ENCODE assay signal across 18 cellular contexts in genomic region chr6:52496609-52497008, GRCh38.
DNase-seq lines count a peak whose midpoint lies in the region; ATAC-seq, FAIRE-seq and TF ChIP-seq lines count a peak whose summit lies in the region.
"Had no signal": no experiment of that assay in that cellular context is flagged by ENCODE, and none has a peak within 500 bp of the region (broad histone marks: within the 10 kb centered on the region; RNA-seq: fewer than 3 reads in every experiment).

No MANE protein-coding gene starts in this region.

- H3K27ac Mint-ChIP-seq in chondrocyte (ENCODE audit: unreplicated experiment) = peak overlapping the region; percentile 41
- peak overlapping the region; percentile 62 for H3K27ac Mint-ChIP-seq in stimulated activated naive B cell treated with anti-CD40 and anti-IgM and Interleukin-4, amounts not matched to agents 10 μg/mL and 1 μg/mL and 100 μg/mL, for 72 hours
- H3K27ac Mint-ChIP-seq: CD8-positive, alpha-beta T cell had no signal

- H3K4me3 Mint-ChIP-seq in chondrocyte (ENCODE audit: unreplicated experiment) = no peak overlapping the region
- no peak overlapping the region for H3K4me3 Mint-ChIP-seq in stimulated activated naive B cell treated with anti-CD40 and anti-IgM and Interleukin-4, amounts not matched to agents 10 μg/mL and 1 μg/mL and 100 μg/mL, for 72 hours
- H3K4me3 Mint-ChIP-seq: CD8-positive, alpha-beta T cell had no signal

- TF ChIP-seq POLR2A in GM12892 (IDR thresholded peaks at IDR 0.05; ENCODE audit: low read depth, low read length) = no peak

- no peaks in the 10 kb centered on the region for H3K27me3 Mint-ChIP-seq in chondrocyte (ENCODE audit: low read depth)
- H3K27me3 Mint-ChIP-seq in stimulated activated naive B cell treated with anti-CD40 and anti-IgM and Interleukin-4, amounts not matched to agents 10 μg/mL and 1 μg/mL and 100 μg/mL, for 72 hours = no peaks in the 10 kb centered on the region

- peaks cover 27% of the 10 kb centered on the region for H3K36me3 Mint-ChIP-seq in chondrocyte (ENCODE audit: low read depth)
- peaks cover 0 to 14% of the 10 kb centered on the region in 2 donors for H3K36me3 Mint-ChIP-seq in stimulated activated naive B cell treated with anti-CD40 and anti-IgM and Interleukin-4, amounts not matched to agents 10 μg/mL and 1 μg/mL and 100 μg/mL, for 72 hours
- H3K36me3 Mint-ChIP-seq: CD8-positive, alpha-beta T cell had no signal

- peak; percentile 57 for FAIRE-seq in GM12892 (lab: Jason Lieb, UNC)
- FAIRE-seq: D721Med, G401.6 had no signal

- ATAC-seq in stimulated activated naive B cell treated with anti-CD40 and anti-IgM and Interleukin-4, amounts not matched to agents 10 μg/mL and 1 μg/mL and 100 μg/mL, for 72 hours (replicated peaks) = no peak
- ATAC-seq in HG03045 (IDR thresholded peaks at IDR 0.05; ENCODE audit: unreplicated experiment) = no peak
- ATAC-seq: CD8-positive, alpha-beta T cell; Panc1 had no signal

- H3K9me3 Mint-ChIP-seq in chondrocyte (ENCODE audit: low read depth) = peaks cover 4% of the 10 kb centered on the region
- peaks cover 0 to 4% of the 10 kb centered on the region in 2 donors for H3K9me3 Mint-ChIP-seq in stimulated activated naive B cell treated with anti-CD40 and anti-IgM and Interleukin-4, amounts not matched to agents 10 μg/mL and 1 μg/mL and 100 μg/mL, for 72 hours

- DNase-seq in GM12892 (ENCODE audit: insufficient read length) (no peak), NCI-H187 (lab: John Stamatoyannopoulos, UW) (peak; percentile 22 to 42), chondrocyte (ENCODE audit: low spot score) (no peak), COLO668 (lab: John Stamatoyannopoulos, UW; ENCODE audit: unreplicated experiment) (no peak), DMS 273 treated with DMSO at 0.1 percent for 48 hours (lab: John Stamatoyannopoulos, UW) (no peak)
- no peak for DNase-seq in stimulated activated naive B cell treated with anti-CD40 and anti-IgM and Interleukin-4, amounts not matched to agents 10 μg/mL and 1 μg/mL and 100 μg/mL, for 72 hours
- DNase-seq: BE2C; CD8-positive, alpha-beta T cell; DND-41; GOT3; Kasumi-1; NCI-H1105; NCI-H1694 treated with DMSO at 0.1 percent for 48 hours; NCI-H446 treated with DMSO at 0.1 percent for 48 hours had no signal

- no peak for TF ChIP-seq CTCF in chondrocyte (IDR thresholded peaks at IDR 0.05)

- H3K4me1 Mint-ChIP-seq in chondrocyte (ENCODE audit: low read depth) = peaks cover 53% of the 10 kb centered on the region
- H3K4me1 Mint-ChIP-seq in stimulated activated naive B cell treated with anti-CD40 and anti-IgM and Interleukin-4, amounts not matched to agents 10 μg/mL and 1 μg/mL and 100 μg/mL, for 72 hours = peaks cover 26 to 42% of the 10 kb centered on the region in 2 donors

Comparison
In these comparisons a context has a peak if more than half of its experiments do, and no peak if none do; other contexts are left out.
1. DNase-seq: peak in NCI-H187 (2 of 2); none in GM12892 (single experiment), chondrocyte (single experiment), stimulated activated naive B cell treated with anti-CD40 and anti-IgM and Interleukin-4, amounts not matched to agents 10 μg/mL and 1 μg/mL and 100 μg/mL, for 72 hours (single experiment), COLO668 (single experiment) and DMS 273 treated with DMSO at 0.1 percent for 48 hours (single experiment).